In genomic region chr18:12883684-12884520, GRCh38 we compare ENCODE assay signal across 8 cellular contexts. TPM values are rescaled to one million over a fixed set of nuclear protein-coding genes. Genes with fewer than 3 reads are reported as not detected.
A peak's percentile ranks its signal among the peaks of the same experiment; 100 is the strongest.
DNase-seq lines count a peak whose midpoint lies in the region; ATAC-seq and TF ChIP-seq lines count a peak whose summit lies in the region.

Gene PTPN2, minus strand, starts transcription at chr18:12884237. Its CDS starts 96 bp downstream, at chr18:12884141.

- H3K27ac Mint-ChIP-seq in activated naive CD4-positive, alpha-beta T cell treated with anti-CD3 and anti-CD28 coated beads, Interleukin-2, amount 50 U/mL, for 72 hours = peak within 1 kb of the TSS; percentile 87 to 97

- intact Hi-C loops in testis (cut with DNase I; ENCODE audit: low total_unique reads) = no loop called here

- H3K36me3 ChIP-seq in osteoblast (ENCODE audit: insufficient read depth, low read length) = no peaks in the 10 kb centered on the region
- no peaks in the 10 kb centered on the region for H3K36me3 ChIP-seq in testis (ENCODE audit: low read depth, missing control alignments)

- no peaks in the 10 kb centered on the region for H3K9me3 Mint-ChIP-seq in activated naive CD4-positive, alpha-beta T cell treated with anti-CD3 and anti-CD28 coated beads, Interleukin-2, amount 50 U/mL, for 72 hours

- H3K9me3 ChIP-seq in osteoblast (ENCODE audit: low read depth, low read length) (no peaks in the 10 kb centered on the region), testis (no peaks in the 10 kb centered on the region)

- H3K36me3 Mint-ChIP-seq in activated naive CD4-positive, alpha-beta T cell treated with anti-CD3 and anti-CD28 coated beads, Interleukin-2, amount 50 U/mL, for 72 hours = peaks cover 12 to 26% of the 10 kb centered on the region in 2 donors

- peak within 1 kb of the TSS; percentile 99 for H3K4me2 ChIP-seq in osteoblast (ENCODE audit: insufficient read depth, low read length)

- H3K4me3 ChIP-seq in osteoblast (ENCODE audit: insufficient read depth, low read length) (peak within 1 kb of the TSS; percentile 86), testis (peak within 1 kb of the TSS; percentile 86)

- WGBS in testis, 2 donors = 0% methylated on average over 36 to 78 of the region's 111 CpGs

- TF ChIP-seq POLR2A in GM10847 (IDR thresholded peaks at IDR 0.05; ENCODE audit: extremely low read depth, insufficient read length) (peak; percentile 94), testis (IDR thresholded peaks at IDR 0.05) (peak; percentile 9)

- peak within 1 kb of the TSS; percentile 91 for H2AFZ ChIP-seq in osteoblast (ENCODE audit: low read length)

- DNase-seq in NCI-H1105 (lab: John Stamatoyannopoulos, UW) (peak; percentile 91), SKM-1 (lab: John Stamatoyannopoulos, UW; ENCODE audit: unreplicated experiment) (peak; percentile 82), glomerular endothelial cell (ENCODE audit: extremely low read depth, low read depth, low spot score) (peak; percentile 64), osteoblast (ENCODE audit: insufficient read length, low spot score, missing footprints) (peak; percentile 100), testis (peak; percentile 95)
- DNase-seq in activated naive CD4-positive, alpha-beta T cell treated with anti-CD3 and anti-CD28 coated beads, Interleukin-2, amount 50 U/mL, for 72 hours (ENCODE audit: low spot score in 2 of 2) = peak; percentile 93 to 96

- peak; percentile 79 for ATAC-seq in HG02642 (IDR thresholded peaks at IDR 0.05; ENCODE audit: poor library complexity, unreplicated experiment)
- ATAC-seq in activated naive CD4-positive, alpha-beta T cell treated with anti-CD3 and anti-CD28 coated beads, Interleukin-2, amount 50 U/mL, for 72 hours = peak; percentile 85 to 90

- H3K4me1 ChIP-seq in osteoblast (ENCODE audit: insufficient read depth, low read length) (peaks cover 21% of the 10 kb centered on the region), testis (peaks cover 26% of the 10 kb centered on the region)

- peaks cover 38% of the 10 kb centered on the region for H4K20me1 ChIP-seq in osteoblast (ENCODE audit: insufficient read depth, low read length)

- H3K27me3 ChIP-seq in osteoblast (ENCODE audit: insufficient read depth, low read length) (no peaks in the 10 kb centered on the region), testis (no peaks in the 10 kb centered on the region)

- H3K27ac ChIP-seq in osteoblast (ENCODE audit: low read depth, low read length) (peak within 1 kb of the TSS; percentile 96), testis (peak within 1 kb of the TSS; percentile 99 to 100)

- H3K79me2 ChIP-seq in osteoblast (ENCODE audit: insufficient read depth, low read length) = peaks cover 46% of the 10 kb centered on the region

- TF ChIP-seq CTCF in osteoblast (IDR thresholded peaks at IDR 0.05; ENCODE audit: extremely low read depth, low read depth, low read length) (no peak), testis (IDR thresholded peaks at IDR 0.05) (peak in 1 of 3 experiments; percentile 14)

RNA-seq across cellular contexts. Expression of gene PTPN2, which starts in this region (rescaled TPM):
- 10 to 100 TPM; 57.0 to 69.9 TPM for total RNA-seq in activated naive CD4-positive, alpha-beta T cell treated with anti-CD3 and anti-CD28 coated beads, Interleukin-2, amount 50 U/mL, for 72 hours
- total RNA-seq in glomerular endothelial cell (20.6 and 21.8 TPM in 2 replicates), osteoblast (34.2 and 37.6 TPM in 2 replicates), testis (10 to 100 TPM; 37.4 to 41.5 TPM)
- 24.5 TPM for polyA plus RNA-seq in testis (ENCODE audit: insufficient read depth, low read depth, low replicate concordance)

Comparison
In these comparisons a context has a peak if more than half of its experiments do, and no peak if none do; other contexts are left out.
1. Peak in every context shown above with its lines: DNase-seq, ATAC-seq, H3K4me3 ChIP-seq and H3K27ac ChIP-seq.